8 cellular contexts compared by ENCODE assay signal in the genomic region with DNA sequence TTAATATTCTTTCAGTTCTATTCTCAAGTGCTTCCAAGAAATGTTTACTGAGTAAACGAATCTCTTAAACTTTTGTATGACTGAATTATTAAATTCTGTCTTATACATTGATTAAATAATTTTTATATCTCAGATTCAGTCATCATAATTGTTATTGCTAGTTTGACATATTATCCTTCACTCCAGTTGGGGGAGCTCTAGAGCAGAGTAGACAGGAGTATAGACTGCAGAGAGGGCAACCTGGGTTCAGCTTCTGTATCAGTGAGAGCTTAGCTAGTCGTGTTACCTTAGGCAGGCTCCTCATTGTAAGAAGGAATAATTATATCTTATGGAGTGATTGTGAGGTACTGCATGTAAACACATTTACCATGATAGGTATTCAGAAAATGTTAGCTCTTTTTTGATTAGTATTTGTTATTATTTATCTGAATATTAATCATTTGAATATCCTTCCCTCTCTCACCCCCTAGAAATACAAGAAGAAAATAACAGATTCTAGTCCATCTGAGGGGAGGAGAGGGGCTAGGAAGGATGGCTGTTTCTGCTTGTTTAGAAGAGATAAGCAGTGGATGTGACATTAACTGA. TPM values are rescaled to one million over a fixed set of nuclear protein-coding genes. Genes with fewer than 3 reads are reported as not detected.
DNase-seq lines count a peak whose midpoint lies in the region; ATAC-seq and TF ChIP-seq lines count a peak whose summit lies in the region.

No MANE protein-coding gene starts in this region.

- no peaks in the 10 kb centered on the region; the same call in 1 of the 2 replicates for H3K36me3 ChIP-seq in Panc1 (ENCODE audit: control insufficient read depth, insufficient read depth, low read length)

- H3K9me3 ChIP-seq in Panc1 (ENCODE audit: control insufficient read depth, insufficient read depth, low read depth, low read length) = no peaks in the 10 kb centered on the region

- ATAC-seq in GM19467 (IDR thresholded peaks at IDR 0.05; ENCODE audit: unreplicated experiment) (peak; percentile 70), HG03442 (IDR thresholded peaks at IDR 0.05; ENCODE audit: unreplicated experiment) (peak; percentile 95), Panc1 (peak; percentile 82)

- intact Hi-C loops in Panc1 (cut with micrococcal nuclease; ENCODE audit: unreplicated experiment) = no loop called here

- no TSS peak for BruUV-seq in Panc1 (replicated peaks; lab: Mats Ljungman, UMichigan)

- H3K4me1 ChIP-seq in Panc1 (ENCODE audit: control insufficient read depth, insufficient read depth, low read length) = no peaks in the 10 kb centered on the region

- in situ Hi-C loops in Panc1 (cut with HindIII; ENCODE audit: low pct_unique_long_range_greater_than_20kb, low sequenced_read_pairs) = no loop called here

- CTCF ChIA-PET in Panc1 (lab: Charles Lee) = no interaction called here

- no peak overlapping the region for H3K4me3 ChIP-seq in Panc1 (ENCODE audit: low read depth in 2 of 2, low read length in 2 of 2)
- H3K4me3 ChIP-seq in cardiac fibroblast (replicated peaks in 1 of 2; ENCODE audit: low read depth in 2 of 2, low read length in 2 of 2) = no peak overlapping the region

- H3K27ac ChIP-seq in Panc1 (ENCODE audit: low read length) = no peak overlapping the region

- no peaks in the 10 kb centered on the region for H3K27me3 ChIP-seq in Panc1 (ENCODE audit: control insufficient read depth, insufficient read depth, low read length)

- TF ChIP-seq CTCF in Panc1 (IDR thresholded peaks at IDR 0.05) (peak; percentile 67; the same call in 1 of the 2 replicates), cardiac fibroblast (IDR thresholded peaks at IDR 0.05; ENCODE audit: low read depth, low read length) (peak; percentile 68)

- POLR2A ChIA-PET in Panc1 (lab: Charles Lee) = no interaction called here

- DNase-seq in SIG-M5 treated with dmso at 0.1 percent for 504 hours (lab: John Stamatoyannopoulos, UW; ENCODE audit: unreplicated experiment) (peak; percentile 67), SIG-M5 (lab: John Stamatoyannopoulos, UW) (no peak), Panc1 (ENCODE audit: low read depth, low spot score) (peak; percentile 10), cardiac fibroblast (ENCODE audit: low read depth in 2 of 2) (peak; percentile 60 to 67), lung microvascular endothelial cell (ENCODE audit: low read depth in 2 of 2) (peak; percentile 54 to 65), DMS153 treated with DMSO at 0.1 percent for 48 hours (lab: John Stamatoyannopoulos, UW; ENCODE audit: unreplicated experiment) (no peak)

RNA-seq across cellular contexts. Expression of gene ZCWPW2, which starts 31.0 kb away (rescaled TPM):
- total RNA-seq in Panc1 (2021; ENCODE audit: unreplicated experiment) = 0.82 TPM
- 0.61 TPM for polyA plus RNA-seq in Panc1 (2012; ENCODE audit: insufficient read length)
- under 0.01 and 0.20 TPM in 2 replicates for total RNA-seq in lung microvascular endothelial cell

RNA-seq across cellular contexts. Expression of gene AZI2, which starts 31.1 kb away (rescaled TPM):
- total RNA-seq in Panc1 (2021; ENCODE audit: unreplicated experiment) (42.4 TPM), lung microvascular endothelial cell (22.6 and 28.3 TPM in 2 replicates)
- 21.5 TPM for polyA plus RNA-seq in Panc1 (2012; ENCODE audit: insufficient read length)

Comparison
In these comparisons a context has a peak if more than half of its experiments do, and no peak if none do; other contexts are left out.
1. DNase-seq: peak in SIG-M5 treated with dmso at 0.1 percent for 504 hours (single experiment), Panc1 (single experiment), cardiac fibroblast (2 of 2) and lung microvascular endothelial cell (2 of 2); none in SIG-M5 (single experiment) and DMS153 treated with DMSO at 0.1 percent for 48 hours (single experiment).
2. Peak in every context shown above with its lines, with median percentiles within 50 percentile points of each other: ATAC-seq.